16 cellular contexts compared by ENCODE assay signal in genomic region chr3:139448104-139448503, GRCh38. TPM values are rescaled to one million over a fixed set of nuclear protein-coding genes. Genes with fewer than 3 reads are reported as not detected.
DNase-seq lines count a peak whose midpoint lies in the region; ATAC-seq and TF ChIP-seq lines count a peak whose summit lies in the region.
"Had no signal": no experiment of that assay in that cellular context is flagged by ENCODE, and none has a peak within 500 bp of the region (broad histone marks: within the 10 kb centered on the region; RNA-seq: fewer than 3 reads in every experiment).

No MANE protein-coding gene starts in this region.

- TF ChIP-seq CTCF in GM13977 (IDR thresholded peaks at IDR 0.05; ENCODE audit: extremely low read depth, insufficient read depth, missing control alignments), result no peak

- H3K27me3 ChIP-seq in SJCRH30, result no peaks in the 10 kb centered on the region
- H3K27me3 ChIP-seq: ovary had no signal

- no peak overlapping the region for H3K27ac ChIP-seq in SJCRH30
- H3K27ac ChIP-seq: ovary had no signal

- DNase-seq in DMS79 (lab: John Stamatoyannopoulos, UW), result peak; percentile 84
- peak; percentile 72 for DNase-seq in HT1080 (ENCODE audit: low read depth)
- peak; percentile 43 to 54 for DNase-seq in SJCRH30
- DNase-seq in midbrain (lab: John Stamatoyannopoulos, UW), result peak; percentile 80
- no peak for DNase-seq in GM13977 (ENCODE audit: low spot score)
- no peak for DNase-seq in OCI-M1 (lab: John Stamatoyannopoulos, UW)
- DNase-seq in GOT3 (lab: John Stamatoyannopoulos, UW), result no peak
- DNase-seq: activated CD8-positive, alpha-beta memory T cell treated with anti-CD3 and anti-CD28 coated beads for 24 hours; CD8-positive, alpha-beta T cell; cortex of kidney; ovary; stimulated activated CD4-positive, alpha-beta T cell treated with anti-CD3 and anti-CD28 coated beads, Interleukin-2, amount 100 ng/mL, for 48 hours; T-helper 9 cell had no signal

- H3K4me3 ChIP-seq in SJCRH30, result no peak overlapping the region
- H3K4me3 ChIP-seq: ovary had no signal

- ATAC-seq in HG03442 (IDR thresholded peaks at IDR 0.05; ENCODE audit: unreplicated experiment), result no peak
- ATAC-seq: activated naive CD4-positive, alpha-beta T cell treated with anti-CD3 and anti-CD28 coated beads, Interleukin-2, amount 50 U/mL, for 72 hours; CD8-positive, alpha-beta T cell had no signal

- H3K36me3 ChIP-seq in SJCRH30, result no peaks in the 10 kb centered on the region
- H3K36me3 ChIP-seq: ovary had no signal

- H3K9me3 ChIP-seq in SJCRH30 (replicated peaks), result no peaks in the 10 kb centered on the region
- H3K9me3 ChIP-seq: ovary had no signal

- in situ Hi-C loops in GM13977 (cut with MboI; ENCODE audit: low pct_unique_long_range_greater_than_20kb, low sequenced_read_pairs, unreplicated experiment), result no loop called here

- H3K4me1 ChIP-seq in SJCRH30, result 0 out of 2 replicates have a peak, but pooled peaks cover 4% of the 10 kb centered on the region

RNA-seq across cellular contexts. Expression of gene RBP2, which starts 28.2 kb away (rescaled TPM):
- not detected in 2 replicates for total RNA-seq in HT1080 (2014; rRNA removed; shearing (Covaris generic))
- not detected in 2 replicates for polyA plus RNA-seq in HT1080 (2015; cell fraction: cytosol; rRNA removed)
- polyA plus RNA-seq in HT1080 (2015; cell fraction: nucleus; rRNA removed), result not detected in 2 replicates
- not detected in 2 replicates for total RNA-seq in SJCRH30 (2014; rRNA removed; shearing (Covaris generic))
- total RNA-seq: activated naive CD4-positive, alpha-beta T cell treated with anti-CD3 and anti-CD28 coated beads, Interleukin-2, amount 50 U/mL, for 72 hours; CD8-positive, alpha-beta T cell had no signal
- polyA plus RNA-seq: liver had no signal

RNA-seq across cellular contexts. Expression of gene COPB2, which starts 58.7 kb away (rescaled TPM):
- 141 and 154 TPM in 2 replicates for total RNA-seq in HT1080 (2014; rRNA removed; shearing (Covaris generic))
- polyA plus RNA-seq in HT1080 (2015; cell fraction: cytosol; rRNA removed), result 150 and 184 TPM in 2 replicates
- polyA plus RNA-seq in HT1080 (2015; cell fraction: nucleus; rRNA removed), result 302 and 322 TPM in 2 replicates
- total RNA-seq in SJCRH30 (2014; rRNA removed; shearing (Covaris generic)), result 156 and 165 TPM in 2 replicates

Comparison
In these comparisons a context has a peak if more than half of its experiments do, and no peak if none do; other contexts are left out.
1. DNase-seq: peak in DMS79 (single experiment), HT1080 (single experiment), SJCRH30 (2 of 2) and midbrain (single experiment); none in GM13977 (single experiment), OCI-M1 (single experiment) and GOT3 (single experiment).